ENCODE assay signal across 8 cellular contexts in genomic region chr4:112230879-112231778, GRCh38. TPM values are rescaled to one million over a fixed set of nuclear protein-coding genes. Genes with fewer than 3 reads are reported as not detected.
DNase-seq lines count a peak whose midpoint lies in the region; ATAC-seq and TF ChIP-seq lines count a peak whose summit lies in the region.

No MANE protein-coding gene starts in this region.

- H3K4me1 ChIP-seq in duodenal mucosa (ENCODE audit: control insufficient read depth in 1 of 2, insufficient read depth in 2 of 2, low read length in 2 of 2) (peaks cover 15 to 18% of the 10 kb centered on the region in 2 donors), right lobe of liver (peaks cover 0 to 17% (median 7%) of the 10 kb centered on the region in 4 donors)

- WGBS in right lobe of liver (ENCODE audit: insufficient coverage, low coverage, low lambda C conversion rate, missing lambda C conversion rate): under 1% methylated on average over 39 of the region's 52 CpGs

- intact Hi-C loops in right lobe of liver (cut with DNase I): loop anchor here in 1 of 2 donors (10.0 kb wide), 1 partner anchor 126 kb away; no protein-coding TSS in a partner anchor

- H3K27ac ChIP-seq in C4-2B (peak overlapping the region; percentile 93), duodenal mucosa (ENCODE audit: low read depth, low read length) (peak overlapping the region; percentile 98), right lobe of liver (peak overlapping the region; percentile 95 to 99 (median 96))

- H3K9ac ChIP-seq in duodenal mucosa (ENCODE audit: low read depth in 1 of 2, low read length in 2 of 2): peak overlapping the region; percentile 86 to 94

- H3K4me1 Mint-ChIP-seq in activated CD4-positive, alpha-beta memory T cell treated with anti-CD3 and anti-CD28 coated beads, Interleukin-2, amount 10 ng/mL, durations not matched to agents 7 days and 5 days: peaks cover 38% of the 10 kb centered on the region

- H3K9me3 ChIP-seq in duodenal mucosa (ENCODE audit: control insufficient read depth in 1 of 2, low read length in 2 of 2): no peaks in the 10 kb centered on the region
- H3K9me3 ChIP-seq in right lobe of liver: no peaks in the 10 kb centered on the region

- H3K27me3 ChIP-seq in duodenal mucosa (ENCODE audit: control insufficient read depth in 1 of 2, insufficient read depth in 2 of 2, low read length in 2 of 2) (no peaks in the 10 kb centered on the region), right lobe of liver (no peaks in the 10 kb centered on the region)

- H3K27me3 Mint-ChIP-seq in activated CD4-positive, alpha-beta memory T cell treated with anti-CD3 and anti-CD28 coated beads, Interleukin-2, amount 10 ng/mL, durations not matched to agents 7 days and 5 days: peaks cover 3% of the 10 kb centered on the region

- H3K27ac Mint-ChIP-seq in activated CD4-positive, alpha-beta memory T cell treated with anti-CD3 and anti-CD28 coated beads, Interleukin-2, amount 10 ng/mL, durations not matched to agents 7 days and 5 days: peak overlapping the region; percentile 96

- H3K4me3 ChIP-seq in duodenal mucosa (ENCODE audit: low read depth in 1 of 2, low read length in 2 of 2) (peak overlapping the region; percentile 83 to 95), right lobe of liver (peak overlapping the region; percentile 87 to 94 (median 94))

- H3K9me3 Mint-ChIP-seq in activated CD4-positive, alpha-beta memory T cell treated with anti-CD3 and anti-CD28 coated beads, Interleukin-2, amount 10 ng/mL, durations not matched to agents 7 days and 5 days: no peaks in the 10 kb centered on the region

- POLR2A ChIA-PET in activated CD4-positive, alpha-beta memory T cell treated with anti-CD3 and anti-CD28 coated beads, Interleukin-2, amount 10 ng/mL, durations not matched to agents 7 days and 5 days (lab: Charles Lee): interaction anchor here (0.6 to 5.7 kb wide), 7 partner anchors 17 to 112 kb away, joined by 3 to 45 read pairs (median 5); partner anchors contain the start of gene TIFA

- ATAC-seq in GM19455 (IDR thresholded peaks at IDR 0.05; ENCODE audit: unreplicated experiment): peak; percentile 91
- ATAC-seq in right lobe of liver: peak; percentile 92 to 98 (median 95)

- TF ChIP-seq CTCF in C4-2B (conservative IDR thresholded peaks at IDR 0.05) (no peak), right lobe of liver (IDR thresholded peaks at IDR 0.05) (no peak)

- DNase-seq in HK-2 (ENCODE audit: unreplicated experiment) (peak; percentile 98), NCI-H82 treated with DMSO at 0.1 percent for 48 hours (lab: John Stamatoyannopoulos, UW; ENCODE audit: unreplicated experiment) (peak; percentile 79), right lobe of liver (peak; percentile 99)
- DNase-seq in activated CD4-positive, alpha-beta memory T cell treated with anti-CD3 and anti-CD28 coated beads, Interleukin-2, amount 10 ng/mL, durations not matched to agents 7 days and 5 days: peak; percentile 97
- peak; percentile 97 for DNase-seq in stimulated activated CD4-positive, alpha-beta T cell treated with anti-CD3 and anti-CD28 coated beads, Interleukin-4, amount 100 ng/mL, for 24 hours

- TF ChIP-seq POLR2A in right lobe of liver (IDR thresholded peaks at IDR 0.05): no peak

- H3K4me3 Mint-ChIP-seq in activated CD4-positive, alpha-beta memory T cell treated with anti-CD3 and anti-CD28 coated beads, Interleukin-2, amount 10 ng/mL, durations not matched to agents 7 days and 5 days: peak overlapping the region; percentile 83

- CTCF ChIA-PET in activated CD4-positive, alpha-beta memory T cell treated with anti-CD3 and anti-CD28 coated beads, Interleukin-2, amount 10 ng/mL, durations not matched to agents 7 days and 5 days (lab: Charles Lee): interaction anchor here (2.3 kb wide), 1 partner anchor 17 kb away, joined by 11 read pairs; no protein-coding TSS in a partner anchor

- H3K36me3 Mint-ChIP-seq in activated CD4-positive, alpha-beta memory T cell treated with anti-CD3 and anti-CD28 coated beads, Interleukin-2, amount 10 ng/mL, durations not matched to agents 7 days and 5 days (ENCODE audit: low read depth): no peaks in the 10 kb centered on the region

- H3K36me3 ChIP-seq in duodenal mucosa (ENCODE audit: control insufficient read depth in 1 of 2, insufficient read depth in 2 of 2, low read length in 2 of 2) (no peaks in the 10 kb centered on the region), right lobe of liver (no peaks in the 10 kb centered on the region)

RNA-seq across cellular contexts. Expression of gene AP1AR, which starts 0.5 kb away (rescaled TPM):
- total RNA-seq in activated CD4-positive, alpha-beta memory T cell treated with anti-CD3 and anti-CD28 coated beads, Interleukin-2, amount 10 ng/mL, durations not matched to agents 7 days and 5 days: 10 to 100 TPM; 10.9 to 17.2 TPM
- total RNA-seq in right lobe of liver: 10 to 100 TPM in 4 of 6 experiments, 1 to 10 TPM in 2; 9.2 to 13.8 (median 11.1) TPM

RNA-seq across cellular contexts. Expression of gene TIFA, which starts 54.6 kb away (rescaled TPM):
- total RNA-seq in activated CD4-positive, alpha-beta memory T cell treated with anti-CD3 and anti-CD28 coated beads, Interleukin-2, amount 10 ng/mL, durations not matched to agents 7 days and 5 days: 10 to 100 TPM; 29.9 to 33.4 TPM
- total RNA-seq in right lobe of liver: 10 to 100 TPM in 1 of 6 experiments, 1 to 10 TPM in 5; 4.7 to 13.4 (median 5.5) TPM

Comparison
In these comparisons a context has a peak if more than half of its experiments do, and no peak if none do; other contexts are left out.
1. Peak in every context shown above with its lines: DNase-seq, ATAC-seq, H3K4me3 ChIP-seq and H3K27ac ChIP-seq.